In the genomic region with DNA sequence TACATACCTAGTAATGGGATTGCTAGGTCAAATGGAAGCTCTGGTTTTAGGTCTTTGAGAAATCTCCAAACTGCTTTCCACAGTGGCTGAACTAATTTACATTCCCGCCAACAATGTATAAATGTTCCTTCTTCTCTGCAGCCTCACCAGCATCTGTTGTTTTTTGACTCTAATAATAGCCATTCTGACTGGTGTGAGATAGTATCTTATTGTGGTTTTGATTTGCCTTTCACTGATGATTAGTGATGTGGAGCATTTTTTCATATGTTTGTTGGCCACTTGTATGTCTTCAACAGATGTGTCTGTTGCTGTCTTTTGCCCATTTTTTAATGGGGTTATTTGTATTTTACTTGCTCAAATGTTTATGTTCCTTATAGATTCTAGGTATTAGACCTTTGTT, we compare ENCODE assay signal across 1 cellular context.
TF ChIP-seq lines count a peak whose summit lies in the region.

No MANE protein-coding gene starts in this region.

TF ChIP-seq in IMR-90, 13 proteins besides CTCF, POLR2A, EP300 and RAD21:
- TF ChIP-seq BHLHE40 (IDR thresholded peaks at IDR 0.05; ENCODE audit: low read depth, low read length) (no peak), MAZ (IDR thresholded peaks at IDR 0.05; ENCODE audit: borderline replicate concordance, low read depth, low read length) (no peak), CEBPB (IDR thresholded peaks at IDR 0.05; ENCODE audit: low read depth, low read length) (no peak), SMC3 (IDR thresholded peaks at IDR 0.05; ENCODE audit: low read depth, low read length) (no peak), CHD1 (IDR thresholded peaks at IDR 0.05; ENCODE audit: low read depth, low read length) (no peak), NFE2L2 (IDR thresholded peaks at IDR 0.05; ENCODE audit: low read depth, low read length) (no peak), FOS (IDR thresholded peaks at IDR 0.05; ENCODE audit: low read depth, low read length) (no peak), RFX5 (IDR thresholded peaks at IDR 0.05; ENCODE audit: low read depth, low read length) (no peak), RCOR1 (IDR thresholded peaks at IDR 0.05; ENCODE audit: insufficient replicate concordance, low read length) (no peak)
- TF ChIP-seq, protein P1, sequence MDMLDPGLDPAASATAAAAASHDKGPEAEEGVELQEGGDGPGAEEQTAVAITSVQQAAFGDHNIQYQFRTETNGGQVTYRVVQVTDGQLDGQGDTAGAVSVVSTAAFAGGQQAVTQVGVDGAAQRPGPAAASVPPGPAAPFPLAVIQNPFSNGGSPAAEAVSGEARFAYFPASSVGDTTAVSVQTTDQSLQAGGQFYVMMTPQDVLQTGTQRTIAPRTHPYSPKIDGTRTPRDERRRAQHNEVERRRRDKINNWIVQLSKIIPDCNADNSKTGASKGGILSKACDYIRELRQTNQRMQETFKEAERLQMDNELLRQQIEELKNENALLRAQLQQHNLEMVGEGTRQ (IDR thresholded peaks at IDR 0.05; ENCODE audit: low read depth, low read length), result no peak
